8 cellular contexts compared by ENCODE assay signal in the genomic region with DNA sequence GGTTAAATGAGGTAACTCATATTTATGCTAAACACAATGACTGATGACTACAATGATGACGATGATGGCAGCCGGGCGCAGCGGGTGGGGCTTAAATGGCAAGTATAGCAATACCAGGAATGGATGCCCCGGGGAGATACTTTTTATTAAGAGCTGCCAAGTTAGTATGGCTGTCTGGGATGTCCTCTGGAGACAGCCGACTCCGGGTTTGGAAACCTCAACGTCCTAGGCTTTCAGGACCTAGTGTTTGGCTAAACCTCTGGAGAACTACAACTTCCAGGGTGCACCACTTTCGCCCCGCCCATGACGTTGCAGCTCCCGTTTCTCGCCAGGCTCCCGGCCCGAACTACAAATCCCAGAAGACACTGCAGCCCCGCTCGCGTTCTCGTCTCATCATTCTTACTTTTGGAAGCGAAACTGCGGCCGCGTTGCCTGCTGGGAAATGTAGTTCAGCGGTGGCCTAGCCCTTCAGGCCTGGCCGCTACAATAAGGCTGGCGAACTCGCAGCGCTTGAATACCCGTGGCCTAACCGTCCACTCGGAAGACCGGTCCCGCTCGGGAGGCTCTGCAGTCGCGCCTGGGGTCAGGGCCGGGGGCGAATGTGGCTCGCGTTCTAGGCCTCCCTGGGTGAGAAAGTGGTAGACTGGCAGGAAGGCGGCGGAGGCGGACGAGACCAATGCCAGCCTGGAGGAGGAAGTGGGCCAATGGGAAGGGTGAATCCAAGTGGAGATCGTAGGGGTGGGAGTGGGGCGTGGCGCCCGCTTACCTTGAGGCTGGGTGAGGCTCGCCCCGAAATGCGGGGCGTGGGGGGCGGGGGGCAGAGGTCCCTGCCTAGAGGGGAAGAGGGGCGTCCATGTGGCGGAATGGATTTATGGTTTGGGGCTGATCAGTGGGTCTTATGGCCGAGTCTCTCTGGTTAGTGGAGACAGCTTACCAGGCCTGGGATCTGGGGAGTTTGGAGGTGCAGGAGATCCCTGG.
DNase-seq lines count a peak whose midpoint lies in the region; ATAC-seq and TF ChIP-seq lines count a peak whose summit lies in the region.

A gene (plus strand): TSS at position 463 of the 978 bp plus-strand sequence. CDS start 2,221 bp downstream, outside the sequence.

- peak within 1 kb of the TSS; percentile 74 for H3K9ac ChIP-seq in ES-I3 (ENCODE audit: low read depth, low read length)
- peak within 1 kb of the TSS; percentile 74 for H3K9ac ChIP-seq in MM.1S (ENCODE audit: low read length)

- in situ Hi-C loops in HAP-1 (cut with MboI; ENCODE audit: low sequenced_read_pairs), result no loop called here

- TF ChIP-seq CTCF in MM.1S (IDR thresholded peaks at IDR 0.05; ENCODE audit: low read length) (no peak), nephron progenitor cell (IDR thresholded peaks at IDR 0.05) (no peak)

- H3K27ac ChIP-seq in MM.1S (ENCODE audit: low read length), result peak within 1 kb of the TSS; percentile 54; the same call in 1 of the 2 replicates

- H3K79me2 ChIP-seq in MM.1S (ENCODE audit: low read length), result no peaks in the 10 kb centered on the region

- peaks cover 25% of the 10 kb centered on the region for H3K36me3 Mint-ChIP-seq in nephron progenitor cell (ENCODE audit: low read depth)

- ATAC-seq in stimulated activated naive CD8-positive, alpha-beta T cell treated with anti-CD3 and anti-CD28 coated beads, Interleukin-15, amount 100 ng/mL, for 72 hours, result peak; percentile 93

- no peaks in the 10 kb centered on the region for H4K20me1 ChIP-seq in MM.1S (ENCODE audit: insufficient read depth, low read length)

- peaks cover 19% of the 10 kb centered on the region for H3K4me1 Mint-ChIP-seq in nephron progenitor cell
- H3K4me1 Mint-ChIP-seq in stimulated activated naive CD8-positive, alpha-beta T cell treated with anti-CD3 and anti-CD28 coated beads, Interleukin-15, amount 100 ng/mL, for 72 hours, result peaks cover 21% of the 10 kb centered on the region

- H3K36me3 ChIP-seq in ES-I3 (ENCODE audit: insufficient read depth, low read length), result peaks cover 10% of the 10 kb centered on the region
- H3K36me3 ChIP-seq in HAP-1 (replicated peaks), result peaks cover 8% of the 10 kb centered on the region
- no peaks in the 10 kb centered on the region for H3K36me3 ChIP-seq in MM.1S (replicated peaks; ENCODE audit: insufficient read depth, low read length)

- H3K4me3 ChIP-seq in HAP-1 (peak within 1 kb of the TSS; percentile 86), MM.1S (ENCODE audit: low read length) (peak within 1 kb of the TSS; percentile 84)

- peak within 1 kb of the TSS; percentile 93 for H3K27ac Mint-ChIP-seq in nephron progenitor cell
- peak within 1 kb of the TSS; percentile 98 to 99 for H3K27ac Mint-ChIP-seq in stimulated activated naive CD8-positive, alpha-beta T cell treated with anti-CD3 and anti-CD28 coated beads, Interleukin-15, amount 100 ng/mL, for 72 hours

- no peaks in the 10 kb centered on the region for H3K27me3 Mint-ChIP-seq in nephron progenitor cell (ENCODE audit: low read depth, poor library complexity)
- H3K27me3 Mint-ChIP-seq in stimulated activated naive CD8-positive, alpha-beta T cell treated with anti-CD3 and anti-CD28 coated beads, Interleukin-15, amount 100 ng/mL, for 72 hours, result no peaks in the 10 kb centered on the region

- no peaks in the 10 kb centered on the region for H3K9me2 ChIP-seq in MM.1S (replicated peaks; ENCODE audit: insufficient read depth, low read length)

- peak within 1 kb of the TSS; percentile 93 for H3K4me3 Mint-ChIP-seq in nephron progenitor cell
- peak within 1 kb of the TSS; percentile 94 to 99 for H3K4me3 Mint-ChIP-seq in stimulated activated naive CD8-positive, alpha-beta T cell treated with anti-CD3 and anti-CD28 coated beads, Interleukin-15, amount 100 ng/mL, for 72 hours

- peak within 1 kb of the TSS; percentile 58 for H3K4me2 ChIP-seq in MM.1S (ENCODE audit: low read depth, low read length)

- H3K9me3 Mint-ChIP-seq in nephron progenitor cell, result no peaks in the 10 kb centered on the region
- H3K9me3 Mint-ChIP-seq in stimulated activated naive CD8-positive, alpha-beta T cell treated with anti-CD3 and anti-CD28 coated beads, Interleukin-15, amount 100 ng/mL, for 72 hours, result no peaks in the 10 kb centered on the region

- no peaks in the 10 kb centered on the region for H3K27me3 ChIP-seq in HAP-1 (ENCODE audit: low read depth)
- H3K27me3 ChIP-seq in MM.1S (replicated peaks; ENCODE audit: insufficient read depth, low read length), result no peaks in the 10 kb centered on the region

- no peaks in the 10 kb centered on the region for H3K9me3 ChIP-seq in ES-I3 (ENCODE audit: control insufficient read depth, insufficient read depth, low read length)
- H3K9me3 ChIP-seq in HAP-1, result no peaks in the 10 kb centered on the region
- H3K9me3 ChIP-seq in MM.1S (replicated peaks; ENCODE audit: insufficient read depth, low read length), result no peaks in the 10 kb centered on the region

- DNase-seq in HAP-1 (ENCODE audit: low spot score in 2 of 2) (peak; percentile 94 to 99), MM.1S (peak; percentile 99), SIG-M5 (lab: John Stamatoyannopoulos, UW) (peak; percentile 97), activated gamma-delta T cell (lab: John Stamatoyannopoulos, UW) (peak; percentile 75), fibroblast of the conjunctiva (ENCODE audit: low read depth) (peak; percentile 94), nephron progenitor cell (peak; percentile 99)
- peak; percentile 98 to 99 for DNase-seq in stimulated activated naive CD8-positive, alpha-beta T cell treated with anti-CD3 and anti-CD28 coated beads, Interleukin-15, amount 100 ng/mL, for 72 hours

- H3F3A ChIP-seq in MM.1S (ENCODE audit: insufficient read depth, low read length), result no peaks in the 10 kb centered on the region

- H2AFZ ChIP-seq in MM.1S (ENCODE audit: low read length), result peak within 1 kb of the TSS; percentile 81

- H3K4me1 ChIP-seq in ES-I3 (ENCODE audit: insufficient read depth, low read length) (peaks cover 8% of the 10 kb centered on the region; the same call in 1 of the 2 replicates), HAP-1 (peaks cover 2% of the 10 kb centered on the region; the same call in 1 of the 2 replicates), MM.1S (ENCODE audit: low read length) (no peaks in the 10 kb centered on the region)

Comparison
In these comparisons a context has a peak if more than half of its experiments do, and no peak if none do; other contexts are left out.
1. Peak in every context shown above with its lines: DNase-seq, ATAC-seq, H3K4me3 ChIP-seq and H3K27ac ChIP-seq.